ENCODE assay signal across 16 cellular contexts in the genomic region with DNA sequence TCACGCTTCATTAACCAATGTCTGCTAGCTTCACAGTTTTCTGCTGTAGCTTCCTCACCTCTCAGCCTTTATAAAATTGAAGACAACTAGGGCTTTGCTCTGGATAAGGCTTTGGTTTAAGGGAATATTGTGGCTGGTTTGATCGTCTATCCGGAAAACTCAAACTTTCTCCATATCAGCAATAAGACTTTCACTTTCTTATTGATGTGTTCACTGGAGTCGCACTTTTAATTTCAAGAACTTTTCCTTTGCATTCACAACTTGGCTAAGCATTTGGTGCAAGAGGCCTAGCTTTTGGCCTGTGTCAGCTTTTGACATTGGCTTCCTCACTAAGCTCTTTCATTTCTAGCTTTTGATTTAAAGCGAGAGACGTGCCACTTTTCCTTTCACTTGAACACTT.
"Had no signal": no experiment of that assay in that cellular context is flagged by ENCODE, and none has a peak within 500 bp of the region (broad histone marks: within the 10 kb centered on the region; RNA-seq: fewer than 3 reads in every experiment).

No MANE protein-coding gene starts in this region.

- H3K27ac ChIP-seq: brain microvascular endothelial cell, epithelial cell of prostate, gastroesophageal sphincter, neutrophil, SJSA1, thoracic aorta had no signal

- H3K27ac Mint-ChIP-seq: activated CD8-positive, alpha-beta T cell treated with anti-CD3 and anti-CD28 coated beads, Interleukin-2, amount 10 ng/mL, durations not matched to agents 7 days and 5 days; activated naive CD8-positive, alpha-beta T cell; dendritic cell treated with granulocyte-macrophage colony-stimulating factor and Interleukin-4, amounts not matched to agents 40 ng/mL and 50 ng/mL, for 4 days had no signal

- H3K36me3 ChIP-seq: thoracic aorta had no signal

- H3K27me3 Mint-ChIP-seq: activated naive CD8-positive, alpha-beta T cell; dendritic cell treated with granulocyte-macrophage colony-stimulating factor and Interleukin-4, amounts not matched to agents 40 ng/mL and 50 ng/mL, for 4 days had no signal

- H3K9me3 Mint-ChIP-seq: dendritic cell treated with granulocyte-macrophage colony-stimulating factor and Interleukin-4, amounts not matched to agents 40 ng/mL and 50 ng/mL, for 4 days had no signal

- H3K27me3 ChIP-seq: brain microvascular endothelial cell, gastroesophageal sphincter, neutrophil, SJSA1 had no signal

- DNase-seq: activated CD8-positive, alpha-beta T cell treated with anti-CD3 and anti-CD28 coated beads, Interleukin-2, amount 10 ng/mL, durations not matched to agents 7 days and 5 days; activated effector memory CD4-positive, alpha-beta T cell treated with Interleukin-2 at 50 U/mL for 16 hours; brain microvascular endothelial cell; cerebellar nuclear complex; midbrain; retina; stimulated activated CD4-positive, alpha-beta T cell treated with anti-CD3 and anti-CD28 coated beads, Interleukin-12 subunit alpha, Interleukin-12 subunit beta, amount 100 ng/mL, for 4 hours; stimulated activated CD4-positive, alpha-beta T cell treated with anti-CD3 and anti-CD28 coated beads, Interleukin-2, amount 100 ng/mL, for 24 hours had no signal

- H3K9me3 ChIP-seq: gastroesophageal sphincter, neutrophil, SJSA1, thoracic aorta had no signal

- H3K4me1 ChIP-seq: gastroesophageal sphincter, SJSA1 had no signal

- H3K4me3 ChIP-seq: gastroesophageal sphincter, lung, SJSA1, thoracic aorta had no signal

- H3K4me3 Mint-ChIP-seq: activated CD8-positive, alpha-beta T cell treated with anti-CD3 and anti-CD28 coated beads, Interleukin-2, amount 10 ng/mL, durations not matched to agents 7 days and 5 days; activated naive CD8-positive, alpha-beta T cell; dendritic cell treated with granulocyte-macrophage colony-stimulating factor and Interleukin-4, amounts not matched to agents 40 ng/mL and 50 ng/mL, for 4 days had no signal

- ATAC-seq: activated CD8-positive, alpha-beta T cell treated with anti-CD3 and anti-CD28 coated beads, Interleukin-2, amount 10 ng/mL, durations not matched to agents 7 days and 5 days; gastroesophageal sphincter had no signal
